8 cellular contexts compared by ENCODE assay signal in the genomic region with DNA sequence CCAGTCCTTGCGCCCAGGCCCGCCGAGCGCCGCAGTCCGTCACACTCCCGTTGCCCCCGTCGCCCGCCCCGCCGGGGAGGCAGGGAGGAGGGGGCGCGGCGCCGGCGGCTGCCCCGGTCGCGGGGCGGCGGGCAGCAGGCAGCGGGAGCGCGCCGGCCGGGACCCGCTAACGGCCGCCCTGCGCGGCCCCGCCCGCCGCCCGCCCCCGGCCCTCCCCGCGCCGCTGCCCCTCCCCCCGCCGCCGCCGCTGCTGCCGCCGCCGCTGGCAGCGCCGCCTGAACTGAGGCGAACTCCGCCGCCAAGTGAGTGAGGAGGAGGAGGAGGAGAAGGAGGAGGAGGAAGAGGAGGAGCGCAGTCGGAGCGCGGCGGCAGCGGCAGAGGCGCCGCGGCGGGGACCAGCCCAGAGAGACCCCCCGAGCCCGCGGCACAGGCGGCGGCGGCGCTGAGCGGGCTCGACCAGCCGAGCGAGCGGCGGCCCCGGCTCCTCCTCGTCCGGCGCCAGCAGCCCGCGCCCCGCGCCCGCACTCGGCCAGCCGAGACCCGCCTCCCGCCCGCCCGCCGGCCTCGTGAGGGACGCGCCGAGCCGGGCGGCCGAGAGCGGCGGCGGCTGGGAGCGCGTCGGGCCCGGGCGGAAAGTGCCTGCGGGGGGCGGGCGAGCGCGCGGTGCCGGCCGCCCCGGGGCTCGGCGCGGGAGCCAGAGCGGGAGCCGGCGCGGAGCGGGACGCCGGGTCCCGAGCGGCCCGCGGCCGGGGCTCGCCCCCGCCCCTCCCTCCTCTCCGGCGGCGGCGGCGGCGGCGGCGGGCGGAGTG. TPM values are rescaled to one million over a fixed set of nuclear protein-coding genes. Genes with fewer than 3 reads are reported as not detected.
DNase-seq lines count a peak whose midpoint lies in the region; ATAC-seq and TF ChIP-seq lines count a peak whose summit lies in the region.

A gene (plus strand): TSS at position 352 of the 809 bp plus-strand sequence. CDS start 476 bp downstream, outside the sequence.

- H3K4me1 ChIP-seq in PC-3 (ENCODE audit: insufficient read depth, low read length), result peaks cover 19% of the 10 kb centered on the region

- CTCF ChIA-PET in PC-3 (lab: Charles Lee), result no interaction called here

- H3K79me2 ChIP-seq in PC-3 (ENCODE audit: low read length), result peaks cover 60% of the 10 kb centered on the region

- peaks cover 25% of the 10 kb centered on the region for H4K20me1 ChIP-seq in PC-3 (ENCODE audit: low read length)

- peaks cover 2 to 7% of the 10 kb centered on the region in 2 donors for H3K36me3 Mint-ChIP-seq in activated T-cell treated with anti-CD3 and anti-CD28 coated beads, Interleukin-2, amount 50 U/mL, for 72 hours (ENCODE audit: insufficient read depth in 2 of 2)
- H3K36me3 Mint-ChIP-seq in naive thymus-derived CD8-positive, alpha-beta T cell, result no peaks in the 10 kb centered on the region
- peaks cover 5 to 6% of the 10 kb centered on the region in 2 donors for H3K36me3 Mint-ChIP-seq in stimulated activated naive B cell treated with anti-CD40 and anti-IgM and Interleukin-4, amounts not matched to agents 10 μg/mL and 1 μg/mL and 100 μg/mL, for 72 hours

- no peaks in the 10 kb centered on the region for H3K27me3 ChIP-seq in PC-3 (ENCODE audit: low read length)

- peak; percentile 57 for DNase-seq in AG09319 (ENCODE audit: extremely low read depth, low read depth)
- peak; percentile 69 for DNase-seq in PC-3
- DNase-seq in activated T-cell treated with anti-CD3 and anti-CD28 coated beads, Interleukin-2, amount 50 U/mL, for 72 hours, result peak; percentile 82
- peak; percentile 85 for DNase-seq in fibroblast of gingiva (ENCODE audit: low read depth)
- DNase-seq in naive thymus-derived CD8-positive, alpha-beta T cell, result peak; percentile 75 to 92 (median 80)
- peak; percentile 57 for DNase-seq in stimulated activated naive B cell treated with anti-CD40 and anti-IgM and Interleukin-4, amounts not matched to agents 10 μg/mL and 1 μg/mL and 100 μg/mL, for 72 hours

- peak within 1 kb of the TSS; percentile 91 for H3K9ac ChIP-seq in PC-3 (ENCODE audit: low read length)

- TF ChIP-seq CTCF in AG09319 (IDR thresholded peaks at IDR 0.05; ENCODE audit: low read depth, low read length) (no peak), PC-3 (conservative IDR thresholded peaks at IDR 0.05; ENCODE audit: low read depth, low read length) (no peak)

- H3K4me1 Mint-ChIP-seq in activated T-cell treated with anti-CD3 and anti-CD28 coated beads, Interleukin-2, amount 50 U/mL, for 72 hours (ENCODE audit: low read depth), result peaks cover 42% of the 10 kb centered on the region
- peaks cover 19 to 46% (median 35%) of the 10 kb centered on the region in 4 donors for H3K4me1 Mint-ChIP-seq in naive thymus-derived CD8-positive, alpha-beta T cell
- H3K4me1 Mint-ChIP-seq in stimulated activated naive B cell treated with anti-CD40 and anti-IgM and Interleukin-4, amounts not matched to agents 10 μg/mL and 1 μg/mL and 100 μg/mL, for 72 hours, result peaks cover 19 to 50% of the 10 kb centered on the region in 2 donors

- H3K9me3 ChIP-seq in PC-3 (ENCODE audit: low read length), result no peaks in the 10 kb centered on the region

- H2AFZ ChIP-seq in PC-3 (ENCODE audit: low read length), result peak within 1 kb of the TSS; percentile 75

- peak within 1 kb of the TSS; percentile 72 for H3K27ac ChIP-seq in PC-3 (ENCODE audit: low read length)

- no peaks in the 10 kb centered on the region for H3K36me3 ChIP-seq in PC-3 (ENCODE audit: low read depth, low read length)

- no peaks in the 10 kb centered on the region for H3K27me3 Mint-ChIP-seq in activated T-cell treated with anti-CD3 and anti-CD28 coated beads, Interleukin-2, amount 50 U/mL, for 72 hours (ENCODE audit: low read depth)
- peaks cover 0 to 6% (median 0%) of the 10 kb centered on the region in 5 donors for H3K27me3 Mint-ChIP-seq in naive thymus-derived CD8-positive, alpha-beta T cell
- no peaks in the 10 kb centered on the region for H3K27me3 Mint-ChIP-seq in stimulated activated naive B cell treated with anti-CD40 and anti-IgM and Interleukin-4, amounts not matched to agents 10 μg/mL and 1 μg/mL and 100 μg/mL, for 72 hours

- H3K9me3 Mint-ChIP-seq in activated T-cell treated with anti-CD3 and anti-CD28 coated beads, Interleukin-2, amount 50 U/mL, for 72 hours, result no peaks in the 10 kb centered on the region
- H3K9me3 Mint-ChIP-seq in naive thymus-derived CD8-positive, alpha-beta T cell, result no peaks in the 10 kb centered on the region
- H3K9me3 Mint-ChIP-seq in stimulated activated naive B cell treated with anti-CD40 and anti-IgM and Interleukin-4, amounts not matched to agents 10 μg/mL and 1 μg/mL and 100 μg/mL, for 72 hours, result no peaks in the 10 kb centered on the region

- POLR2A ChIA-PET in PC-3 (lab: Charles Lee; ENCODE audit: unreplicated experiment), result no interaction called here
- POLR2A ChIA-PET in naive thymus-derived CD8-positive, alpha-beta T cell (lab: Charles Lee), result interaction anchor here (0.6 to 1.7 kb wide), 2 partner anchors 46 to 247 kb away, joined by 3 to 7 read pairs; no protein-coding TSS in a partner anchor

- H3K4me2 ChIP-seq in PC-3 (ENCODE audit: low read length), result peak within 1 kb of the TSS; percentile 87

- ATAC-seq in GM19025 (IDR thresholded peaks at IDR 0.05; ENCODE audit: low read depth, unreplicated experiment) (peak; percentile 41), HG03196 (IDR thresholded peaks at IDR 0.05; ENCODE audit: unreplicated experiment) (peak; percentile 36), PC-3 (peak; percentile 34)
- peak; percentile 63 to 65 for ATAC-seq in activated T-cell treated with anti-CD3 and anti-CD28 coated beads, Interleukin-2, amount 50 U/mL, for 72 hours (replicated peaks in 1 of 2)
- peak; percentile 57 for ATAC-seq in naive thymus-derived CD8-positive, alpha-beta T cell
- peak; percentile 36 to 54 for ATAC-seq in stimulated activated naive B cell treated with anti-CD40 and anti-IgM and Interleukin-4, amounts not matched to agents 10 μg/mL and 1 μg/mL and 100 μg/mL, for 72 hours (replicated peaks)

- no peaks in the 10 kb centered on the region for H3F3A ChIP-seq in PC-3 (ENCODE audit: low read length, unreplicated experiment)

- no peaks in the 10 kb centered on the region for H3K9me2 ChIP-seq in PC-3 (replicated peaks; ENCODE audit: low read length)

- H3K4me3 ChIP-seq in PC-3 (ENCODE audit: low read length), result peak within 1 kb of the TSS; percentile 88

- peak within 1 kb of the TSS; percentile 81 to 94 for H3K4me3 Mint-ChIP-seq in activated T-cell treated with anti-CD3 and anti-CD28 coated beads, Interleukin-2, amount 50 U/mL, for 72 hours
- H3K4me3 Mint-ChIP-seq in naive thymus-derived CD8-positive, alpha-beta T cell, result peak within 1 kb of the TSS; percentile 82 to 97 (median 90)
- peak within 1 kb of the TSS; percentile 87 to 88 for H3K4me3 Mint-ChIP-seq in stimulated activated naive B cell treated with anti-CD40 and anti-IgM and Interleukin-4, amounts not matched to agents 10 μg/mL and 1 μg/mL and 100 μg/mL, for 72 hours

- peak within 1 kb of the TSS; percentile 87 for H3K27ac Mint-ChIP-seq in activated T-cell treated with anti-CD3 and anti-CD28 coated beads, Interleukin-2, amount 50 U/mL, for 72 hours
- peak within 1 kb of the TSS; percentile 85 to 98 (median 94) for H3K27ac Mint-ChIP-seq in naive thymus-derived CD8-positive, alpha-beta T cell
- peak within 1 kb of the TSS; percentile 95 for H3K27ac Mint-ChIP-seq in stimulated activated naive B cell treated with anti-CD40 and anti-IgM and Interleukin-4, amounts not matched to agents 10 μg/mL and 1 μg/mL and 100 μg/mL, for 72 hours

- intact Hi-C loops in PC-3 (cut with micrococcal nuclease), result loop anchor here (10.0 kb wide), 1 partner anchor 560 kb away; no protein-coding TSS in a partner anchor

- BruUV-seq in PC-3 (replicated peaks; lab: Mats Ljungman, UMichigan), result no TSS peak

RNA-seq across cellular contexts. Expression of the gene that starts here (rescaled TPM):
- 64.3 and 87.7 TPM in 2 replicates for total RNA-seq in PC-3 (2014; rRNA removed)
- 10 to 100 TPM; 62.0 to 64.2 TPM for total RNA-seq in activated T-cell treated with anti-CD3 and anti-CD28 coated beads, Interleukin-2, amount 50 U/mL, for 72 hours
- 10 to 100 TPM; 64.0 to 65.7 TPM for total RNA-seq in naive thymus-derived CD8-positive, alpha-beta T cell
- polyA plus RNA-seq in naive thymus-derived CD8-positive, alpha-beta T cell, result 10 to 100 TPM in 2 of 3 donors, 1 to 10 TPM in 1; 8.8 to 36.0 (median 29.6) TPM

Comparison
In these comparisons a context has a peak if more than half of its experiments do, and no peak if none do; other contexts are left out.
1. Peak in every context shown above with its lines: DNase-seq, ATAC-seq, H3K4me3 ChIP-seq and H3K27ac ChIP-seq.